In the genomic region with DNA sequence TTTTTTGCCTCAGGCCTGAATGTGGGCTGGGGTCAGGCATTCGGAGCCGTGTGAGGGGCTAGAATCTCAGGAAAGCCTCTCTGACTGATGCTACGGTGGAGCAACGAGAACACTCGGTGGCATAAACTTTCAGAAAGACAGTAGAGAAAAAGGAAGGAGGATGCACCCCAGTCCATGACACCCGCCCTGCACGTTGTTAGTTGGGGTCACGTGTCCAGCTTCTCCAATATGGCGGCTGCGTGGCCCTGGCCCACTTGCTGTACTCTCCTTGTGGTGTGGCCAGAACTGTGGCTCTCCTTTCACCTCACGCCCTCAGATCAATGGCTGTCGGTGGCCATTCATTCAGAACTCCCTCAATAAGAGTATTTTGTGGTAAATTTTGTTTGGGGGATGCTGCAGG, we compare ENCODE assay signal across 1 cellular context.
TF ChIP-seq lines count a peak whose summit lies in the region.

No MANE protein-coding gene starts in this region.

TF ChIP-seq in K562, 482 proteins besides CTCF, POLR2A, EP300 and RAD21 (continued from another document):
- TF ChIP-seq, protein P1, sequence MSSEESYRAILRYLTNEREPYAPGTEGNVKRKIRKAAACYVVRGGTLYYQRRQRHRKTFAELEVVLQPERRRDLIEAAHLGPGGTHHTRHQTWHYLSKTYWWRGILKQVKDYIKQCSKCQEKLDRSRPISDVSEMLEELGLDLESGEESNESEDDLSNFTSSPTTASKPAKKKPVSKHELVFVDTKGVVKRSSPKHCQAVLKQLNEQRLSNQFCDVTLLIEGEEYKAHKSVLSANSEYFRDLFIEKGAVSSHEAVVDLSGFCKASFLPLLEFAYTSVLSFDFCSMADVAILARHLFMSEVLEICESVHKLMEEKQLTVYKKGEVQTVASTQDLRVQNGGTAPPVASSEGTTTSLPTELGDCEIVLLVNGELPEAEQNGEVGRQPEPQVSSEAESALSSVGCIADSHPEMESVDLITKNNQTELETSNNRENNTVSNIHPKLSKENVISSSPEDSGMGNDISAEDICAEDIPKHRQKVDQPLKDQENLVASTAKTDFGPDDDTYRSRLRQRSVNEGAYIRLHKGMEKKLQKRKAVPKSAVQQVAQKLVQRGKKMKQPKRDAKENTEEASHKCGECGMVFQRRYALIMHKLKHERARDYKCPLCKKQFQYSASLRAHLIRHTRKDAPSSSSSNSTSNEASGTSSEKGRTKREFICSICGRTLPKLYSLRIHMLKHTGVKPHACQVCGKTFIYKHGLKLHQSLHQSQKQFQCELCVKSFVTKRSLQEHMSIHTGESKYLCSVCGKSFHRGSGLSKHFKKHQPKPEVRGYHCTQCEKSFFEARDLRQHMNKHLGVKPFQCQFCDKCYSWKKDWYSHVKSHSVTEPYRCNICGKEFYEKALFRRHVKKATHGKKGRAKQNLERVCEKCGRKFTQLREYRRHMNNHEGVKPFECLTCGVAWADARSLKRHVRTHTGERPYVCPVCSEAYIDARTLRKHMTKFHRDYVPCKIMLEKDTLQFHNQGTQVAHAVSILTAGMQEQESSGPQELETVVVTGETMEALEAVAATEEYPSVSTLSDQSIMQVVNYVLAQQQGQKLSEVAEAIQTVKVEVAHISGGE (CRISPR knock-in tag; IDR thresholded peaks at IDR 0.05): no peak
- no peak for TF ChIP-seq HNRNPH1 (optimal IDR thresholded peaks at IDR 0.05; ENCODE audit: low read depth, low read length)
- no peak for TF ChIP-seq SNIP1 (IDR thresholded peaks at IDR 0.05; ENCODE audit: low read depth)
- no peak for TF ChIP-seq HNRNPUL1 (IDR thresholded peaks at IDR 0.05; ENCODE audit: low read length)
- no peak for TF ChIP-seq PML (IDR thresholded peaks at IDR 0.05; ENCODE audit: low read length)
- no peak for TF ChIP-seq OTX1 (CRISPR knock-in tag; IDR thresholded peaks at IDR 0.05)
- no peak for TF ChIP-seq GATAD2B (IDR thresholded peaks at IDR 0.05; ENCODE audit: borderline replicate concordance)
- TF ChIP-seq ZKSCAN8 (CRISPR knock-in tag; IDR thresholded peaks at IDR 0.05): no peak
- no peak for TF ChIP-seq ZNF507 (tag; conservative IDR thresholded peaks at IDR 0.05)
- TF ChIP-seq, protein P2, sequence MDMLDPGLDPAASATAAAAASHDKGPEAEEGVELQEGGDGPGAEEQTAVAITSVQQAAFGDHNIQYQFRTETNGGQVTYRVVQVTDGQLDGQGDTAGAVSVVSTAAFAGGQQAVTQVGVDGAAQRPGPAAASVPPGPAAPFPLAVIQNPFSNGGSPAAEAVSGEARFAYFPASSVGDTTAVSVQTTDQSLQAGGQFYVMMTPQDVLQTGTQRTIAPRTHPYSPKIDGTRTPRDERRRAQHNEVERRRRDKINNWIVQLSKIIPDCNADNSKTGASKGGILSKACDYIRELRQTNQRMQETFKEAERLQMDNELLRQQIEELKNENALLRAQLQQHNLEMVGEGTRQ (CRISPR knock-in tag; IDR thresholded peaks at IDR 0.05): peak; percentile 88
- peak; percentile 56 for TF ChIP-seq BHLHE40 (IDR thresholded peaks at IDR 0.05; ENCODE audit: low read length)
- TF ChIP-seq, protein P3, sequence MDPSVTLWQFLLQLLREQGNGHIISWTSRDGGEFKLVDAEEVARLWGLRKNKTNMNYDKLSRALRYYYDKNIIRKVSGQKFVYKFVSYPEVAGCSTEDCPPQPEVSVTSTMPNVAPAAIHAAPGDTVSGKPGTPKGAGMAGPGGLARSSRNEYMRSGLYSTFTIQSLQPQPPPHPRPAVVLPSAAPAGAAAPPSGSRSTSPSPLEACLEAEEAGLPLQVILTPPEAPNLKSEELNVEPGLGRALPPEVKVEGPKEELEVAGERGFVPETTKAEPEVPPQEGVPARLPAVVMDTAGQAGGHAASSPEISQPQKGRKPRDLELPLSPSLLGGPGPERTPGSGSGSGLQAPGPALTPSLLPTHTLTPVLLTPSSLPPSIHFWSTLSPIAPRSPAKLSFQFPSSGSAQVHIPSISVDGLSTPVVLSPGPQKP (CRISPR knock-in tag; IDR thresholded peaks at IDR 0.05): no peak
- TF ChIP-seq, protein P4, sequence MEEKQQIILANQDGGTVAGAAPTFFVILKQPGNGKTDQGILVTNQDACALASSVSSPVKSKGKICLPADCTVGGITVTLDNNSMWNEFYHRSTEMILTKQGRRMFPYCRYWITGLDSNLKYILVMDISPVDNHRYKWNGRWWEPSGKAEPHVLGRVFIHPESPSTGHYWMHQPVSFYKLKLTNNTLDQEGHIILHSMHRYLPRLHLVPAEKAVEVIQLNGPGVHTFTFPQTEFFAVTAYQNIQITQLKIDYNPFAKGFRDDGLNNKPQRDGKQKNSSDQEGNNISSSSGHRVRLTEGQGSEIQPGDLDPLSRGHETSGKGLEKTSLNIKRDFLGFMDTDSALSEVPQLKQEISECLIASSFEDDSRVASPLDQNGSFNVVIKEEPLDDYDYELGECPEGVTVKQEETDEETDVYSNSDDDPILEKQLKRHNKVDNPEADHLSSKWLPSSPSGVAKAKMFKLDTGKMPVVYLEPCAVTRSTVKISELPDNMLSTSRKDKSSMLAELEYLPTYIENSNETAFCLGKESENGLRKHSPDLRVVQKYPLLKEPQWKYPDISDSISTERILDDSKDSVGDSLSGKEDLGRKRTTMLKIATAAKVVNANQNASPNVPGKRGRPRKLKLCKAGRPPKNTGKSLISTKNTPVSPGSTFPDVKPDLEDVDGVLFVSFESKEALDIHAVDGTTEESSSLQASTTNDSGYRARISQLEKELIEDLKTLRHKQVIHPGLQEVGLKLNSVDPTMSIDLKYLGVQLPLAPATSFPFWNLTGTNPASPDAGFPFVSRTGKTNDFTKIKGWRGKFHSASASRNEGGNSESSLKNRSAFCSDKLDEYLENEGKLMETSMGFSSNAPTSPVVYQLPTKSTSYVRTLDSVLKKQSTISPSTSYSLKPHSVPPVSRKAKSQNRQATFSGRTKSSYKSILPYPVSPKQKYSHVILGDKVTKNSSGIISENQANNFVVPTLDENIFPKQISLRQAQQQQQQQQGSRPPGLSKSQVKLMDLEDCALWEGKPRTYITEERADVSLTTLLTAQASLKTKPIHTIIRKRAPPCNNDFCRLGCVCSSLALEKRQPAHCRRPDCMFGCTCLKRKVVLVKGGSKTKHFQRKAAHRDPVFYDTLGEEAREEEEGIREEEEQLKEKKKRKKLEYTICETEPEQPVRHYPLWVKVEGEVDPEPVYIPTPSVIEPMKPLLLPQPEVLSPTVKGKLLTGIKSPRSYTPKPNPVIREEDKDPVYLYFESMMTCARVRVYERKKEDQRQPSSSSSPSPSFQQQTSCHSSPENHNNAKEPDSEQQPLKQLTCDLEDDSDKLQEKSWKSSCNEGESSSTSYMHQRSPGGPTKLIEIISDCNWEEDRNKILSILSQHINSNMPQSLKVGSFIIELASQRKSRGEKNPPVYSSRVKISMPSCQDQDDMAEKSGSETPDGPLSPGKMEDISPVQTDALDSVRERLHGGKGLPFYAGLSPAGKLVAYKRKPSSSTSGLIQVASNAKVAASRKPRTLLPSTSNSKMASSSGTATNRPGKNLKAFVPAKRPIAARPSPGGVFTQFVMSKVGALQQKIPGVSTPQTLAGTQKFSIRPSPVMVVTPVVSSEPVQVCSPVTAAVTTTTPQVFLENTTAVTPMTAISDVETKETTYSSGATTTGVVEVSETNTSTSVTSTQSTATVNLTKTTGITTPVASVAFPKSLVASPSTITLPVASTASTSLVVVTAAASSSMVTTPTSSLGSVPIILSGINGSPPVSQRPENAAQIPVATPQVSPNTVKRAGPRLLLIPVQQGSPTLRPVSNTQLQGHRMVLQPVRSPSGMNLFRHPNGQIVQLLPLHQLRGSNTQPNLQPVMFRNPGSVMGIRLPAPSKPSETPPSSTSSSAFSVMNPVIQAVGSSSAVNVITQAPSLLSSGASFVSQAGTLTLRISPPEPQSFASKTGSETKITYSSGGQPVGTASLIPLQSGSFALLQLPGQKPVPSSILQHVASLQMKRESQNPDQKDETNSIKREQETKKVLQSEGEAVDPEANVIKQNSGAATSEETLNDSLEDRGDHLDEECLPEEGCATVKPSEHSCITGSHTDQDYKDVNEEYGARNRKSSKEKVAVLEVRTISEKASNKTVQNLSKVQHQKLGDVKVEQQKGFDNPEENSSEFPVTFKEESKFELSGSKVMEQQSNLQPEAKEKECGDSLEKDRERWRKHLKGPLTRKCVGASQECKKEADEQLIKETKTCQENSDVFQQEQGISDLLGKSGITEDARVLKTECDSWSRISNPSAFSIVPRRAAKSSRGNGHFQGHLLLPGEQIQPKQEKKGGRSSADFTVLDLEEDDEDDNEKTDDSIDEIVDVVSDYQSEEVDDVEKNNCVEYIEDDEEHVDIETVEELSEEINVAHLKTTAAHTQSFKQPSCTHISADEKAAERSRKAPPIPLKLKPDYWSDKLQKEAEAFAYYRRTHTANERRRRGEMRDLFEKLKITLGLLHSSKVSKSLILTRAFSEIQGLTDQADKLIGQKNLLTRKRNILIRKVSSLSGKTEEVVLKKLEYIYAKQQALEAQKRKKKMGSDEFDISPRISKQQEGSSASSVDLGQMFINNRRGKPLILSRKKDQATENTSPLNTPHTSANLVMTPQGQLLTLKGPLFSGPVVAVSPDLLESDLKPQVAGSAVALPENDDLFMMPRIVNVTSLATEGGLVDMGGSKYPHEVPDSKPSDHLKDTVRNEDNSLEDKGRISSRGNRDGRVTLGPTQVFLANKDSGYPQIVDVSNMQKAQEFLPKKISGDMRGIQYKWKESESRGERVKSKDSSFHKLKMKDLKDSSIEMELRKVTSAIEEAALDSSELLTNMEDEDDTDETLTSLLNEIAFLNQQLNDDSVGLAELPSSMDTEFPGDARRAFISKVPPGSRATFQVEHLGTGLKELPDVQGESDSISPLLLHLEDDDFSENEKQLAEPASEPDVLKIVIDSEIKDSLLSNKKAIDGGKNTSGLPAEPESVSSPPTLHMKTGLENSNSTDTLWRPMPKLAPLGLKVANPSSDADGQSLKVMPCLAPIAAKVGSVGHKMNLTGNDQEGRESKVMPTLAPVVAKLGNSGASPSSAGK (IDR thresholded peaks at IDR 0.05): peak; percentile 56
- no peak for TF ChIP-seq SP2 (IDR thresholded peaks at IDR 0.05; ENCODE audit: extremely low read depth, low read depth, low read length, poor library complexity, severe bottlenecking)
- TF ChIP-seq, protein P5, sequence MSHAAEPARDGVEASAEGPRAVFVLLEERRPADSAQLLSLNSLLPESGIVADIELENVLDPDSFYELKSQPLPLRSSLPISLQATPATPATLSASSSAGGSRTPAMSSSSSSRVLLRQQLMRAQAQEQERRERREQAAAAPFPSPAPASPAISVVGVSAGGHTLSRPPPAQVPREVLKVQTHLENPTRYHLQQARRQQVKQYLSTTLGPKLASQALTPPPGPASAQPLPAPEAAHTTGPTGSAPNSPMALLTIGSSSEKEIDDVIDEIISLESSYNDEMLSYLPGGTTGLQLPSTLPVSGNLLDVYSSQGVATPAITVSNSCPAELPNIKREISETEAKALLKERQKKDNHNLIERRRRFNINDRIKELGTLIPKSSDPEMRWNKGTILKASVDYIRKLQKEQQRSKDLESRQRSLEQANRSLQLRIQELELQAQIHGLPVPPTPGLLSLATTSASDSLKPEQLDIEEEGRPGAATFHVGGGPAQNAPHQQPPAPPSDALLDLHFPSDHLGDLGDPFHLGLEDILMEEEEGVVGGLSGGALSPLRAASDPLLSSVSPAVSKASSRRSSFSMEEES (CRISPR knock-in tag; IDR thresholded peaks at IDR 0.05): peak; percentile 14; the same call in 1 of the 2 replicates
- peak; percentile 54; the same call in 1 of the 2 replicates for TF ChIP-seq L3MBTL2 (IDR thresholded peaks at IDR 0.05)
- no peak for TF ChIP-seq SRSF7 (optimal IDR thresholded peaks at IDR 0.05; ENCODE audit: low read depth, low read length)
- no peak for TF ChIP-seq MEF2D (tag; conservative IDR thresholded peaks at IDR 0.05; ENCODE audit: low read depth)
- TF ChIP-seq CXXC5 (CRISPR knock-in tag; IDR thresholded peaks at IDR 0.05): peak; percentile 29; the same call in 1 of the 2 replicates
- no peak for TF ChIP-seq ZNF212 (CRISPR knock-in tag; IDR thresholded peaks at IDR 0.05)
- no peak for TF ChIP-seq CAMTA2 (CRISPR knock-in tag; conservative IDR thresholded peaks at IDR 0.05)
- TF ChIP-seq, protein P6, sequence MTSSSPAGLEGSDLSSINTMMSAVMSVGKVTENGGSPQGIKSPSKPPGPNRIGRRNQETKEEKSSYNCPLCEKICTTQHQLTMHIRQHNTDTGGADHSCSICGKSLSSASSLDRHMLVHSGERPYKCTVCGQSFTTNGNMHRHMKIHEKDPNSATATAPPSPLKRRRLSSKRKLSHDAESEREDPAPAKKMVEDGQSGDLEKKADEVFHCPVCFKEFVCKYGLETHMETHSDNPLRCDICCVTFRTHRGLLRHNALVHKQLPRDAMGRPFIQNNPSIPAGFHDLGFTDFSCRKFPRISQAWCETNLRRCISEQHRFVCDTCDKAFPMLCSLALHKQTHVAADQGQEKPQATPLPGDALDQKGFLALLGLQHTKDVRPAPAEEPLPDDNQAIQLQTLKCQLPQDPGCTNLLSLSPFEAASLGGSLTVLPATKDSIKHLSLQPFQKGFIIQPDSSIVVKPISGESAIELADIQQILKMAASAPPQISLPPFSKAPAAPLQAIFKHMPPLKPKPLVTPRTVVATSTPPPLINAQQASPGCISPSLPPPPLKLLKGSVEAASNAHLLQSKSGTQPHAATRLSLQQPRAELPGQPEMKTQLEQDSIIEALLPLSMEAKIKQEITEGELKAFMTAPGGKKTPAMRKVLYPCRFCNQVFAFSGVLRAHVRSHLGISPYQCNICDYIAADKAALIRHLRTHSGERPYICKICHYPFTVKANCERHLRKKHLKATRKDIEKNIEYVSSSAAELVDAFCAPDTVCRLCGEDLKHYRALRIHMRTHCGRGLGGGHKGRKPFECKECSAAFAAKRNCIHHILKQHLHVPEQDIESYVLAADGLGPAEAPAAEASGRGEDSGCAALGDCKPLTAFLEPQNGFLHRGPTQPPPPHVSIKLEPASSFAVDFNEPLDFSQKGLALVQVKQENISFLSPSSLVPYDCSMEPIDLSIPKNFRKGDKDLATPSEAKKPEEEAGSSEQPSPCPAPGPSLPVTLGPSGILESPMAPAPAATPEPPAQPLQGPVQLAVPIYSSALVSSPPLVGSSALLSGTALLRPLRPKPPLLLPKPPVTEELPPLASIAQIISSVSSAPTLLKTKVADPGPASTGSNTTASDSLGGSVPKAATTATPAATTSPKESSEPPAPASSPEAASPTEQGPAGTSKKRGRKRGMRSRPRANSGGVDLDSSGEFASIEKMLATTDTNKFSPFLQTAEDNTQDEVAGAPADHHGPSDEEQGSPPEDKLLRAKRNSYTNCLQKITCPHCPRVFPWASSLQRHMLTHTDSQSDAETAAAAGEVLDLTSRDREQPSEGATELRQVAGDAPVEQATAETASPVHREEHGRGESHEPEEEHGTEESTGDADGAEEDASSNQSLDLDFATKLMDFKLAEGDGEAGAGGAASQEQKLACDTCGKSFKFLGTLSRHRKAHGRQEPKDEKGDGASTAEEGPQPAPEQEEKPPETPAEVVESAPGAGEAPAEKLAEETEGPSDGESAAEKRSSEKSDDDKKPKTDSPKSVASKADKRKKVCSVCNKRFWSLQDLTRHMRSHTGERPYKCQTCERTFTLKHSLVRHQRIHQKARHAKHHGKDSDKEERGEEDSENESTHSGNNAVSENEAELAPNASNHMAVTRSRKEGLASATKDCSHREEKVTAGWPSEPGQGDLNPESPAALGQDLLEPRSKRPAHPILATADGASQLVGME (CRISPR knock-in tag; IDR thresholded peaks at IDR 0.05): no peak
- TF ChIP-seq ZFP30 (CRISPR knock-in tag; IDR thresholded peaks at IDR 0.05; ENCODE audit: borderline replicate concordance): no peak
- TF ChIP-seq ASH1L (IDR thresholded peaks at IDR 0.05; ENCODE audit: borderline replicate concordance, low read depth, partially characterized antibody): no peak
- TF ChIP-seq, protein P7, sequence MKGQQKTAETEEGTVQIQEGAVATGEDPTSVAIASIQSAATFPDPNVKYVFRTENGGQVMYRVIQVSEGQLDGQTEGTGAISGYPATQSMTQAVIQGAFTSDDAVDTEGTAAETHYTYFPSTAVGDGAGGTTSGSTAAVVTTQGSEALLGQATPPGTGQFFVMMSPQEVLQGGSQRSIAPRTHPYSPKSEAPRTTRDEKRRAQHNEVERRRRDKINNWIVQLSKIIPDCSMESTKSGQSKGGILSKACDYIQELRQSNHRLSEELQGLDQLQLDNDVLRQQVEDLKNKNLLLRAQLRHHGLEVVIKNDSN (CRISPR knock-in tag; IDR thresholded peaks at IDR 0.05): peak; percentile 84
